33 cellular contexts compared by ENCODE assay signal in genomic region chr2:133878326-133878725, GRCh38.
A peak's percentile ranks its signal among the peaks of the same experiment; 100 is the strongest.
DNase-seq lines count a peak whose midpoint lies in the region; ATAC-seq and TF ChIP-seq lines count a peak whose summit lies in the region.
"Had no signal": no experiment of that assay in that cellular context is flagged by ENCODE, and none has a peak within 500 bp of the region (broad histone marks: within the 10 kb centered on the region; RNA-seq: fewer than 3 reads in every experiment).

No MANE protein-coding gene starts in this region.

- no peak overlapping the region for H3K4me3 Mint-ChIP-seq in osteocyte (ENCODE audit: unreplicated experiment)
- H3K4me3 Mint-ChIP-seq in activated CD8-positive, alpha-beta T cell treated with anti-CD3 and anti-CD28 coated beads, Interleukin-2, amount 10 ng/mL, durations not matched to agents 7 days and 5 days = no peak overlapping the region
- H3K4me3 Mint-ChIP-seq: B cell; CD14-positive monocyte; CD4-positive, alpha-beta memory T cell; CD4-positive, alpha-beta T cell; CD4-positive, CD25-positive, alpha-beta regulatory T cell; CD8-positive, alpha-beta memory T cell; CD8-positive, alpha-beta T cell had no signal

- H3K27ac Mint-ChIP-seq in osteocyte (ENCODE audit: unreplicated experiment) = no peak overlapping the region
- no peak overlapping the region for H3K27ac Mint-ChIP-seq in activated CD8-positive, alpha-beta T cell treated with anti-CD3 and anti-CD28 coated beads, Interleukin-2, amount 10 ng/mL, durations not matched to agents 7 days and 5 days
- H3K27ac Mint-ChIP-seq: B cell; CD14-positive monocyte; CD4-positive, alpha-beta memory T cell; CD4-positive, alpha-beta T cell; CD8-positive, alpha-beta memory T cell; CD8-positive, alpha-beta T cell had no signal

- H3K36me3 ChIP-seq in esophagus muscularis mucosa (no peaks in the 10 kb centered on the region), psoas muscle (ENCODE audit: insufficient read depth in 1 of 2, low read depth in 1 of 2) (no peaks in the 10 kb centered on the region)
- H3K36me3 ChIP-seq: BE2C; BLaER1; BLaER1 treated with 17β-estradiol and CSF1 and Interleukin-3, amounts not matched to agents 10 nM and 100 nM had no signal

- H3K9me3 Mint-ChIP-seq in osteocyte (ENCODE audit: unreplicated experiment) = no peaks in the 10 kb centered on the region
- H3K9me3 Mint-ChIP-seq in activated CD8-positive, alpha-beta T cell treated with anti-CD3 and anti-CD28 coated beads, Interleukin-2, amount 10 ng/mL, durations not matched to agents 7 days and 5 days (ENCODE audit: insufficient read depth) = no peaks in the 10 kb centered on the region
- H3K9me3 Mint-ChIP-seq: CD4-positive, alpha-beta T cell; CD8-positive, alpha-beta T cell had no signal

- H3K27me3 ChIP-seq in esophagus muscularis mucosa (no peaks in the 10 kb centered on the region), psoas muscle (ENCODE audit: insufficient read depth in 3 of 3, low read length in 2 of 3) (peaks cover 0 to 9% (median 2%) of the 10 kb centered on the region in 3 donors)
- H3K27me3 ChIP-seq: BE2C; BLaER1; BLaER1 treated with 17β-estradiol and CSF1 and Interleukin-3, amounts not matched to agents 10 nM and 100 nM had no signal

- H3K27me3 Mint-ChIP-seq in osteocyte (ENCODE audit: unreplicated experiment) = peaks cover 44% of the 10 kb centered on the region
- H3K27me3 Mint-ChIP-seq in activated CD8-positive, alpha-beta T cell treated with anti-CD3 and anti-CD28 coated beads, Interleukin-2, amount 10 ng/mL, durations not matched to agents 7 days and 5 days (ENCODE audit: low read depth) = peaks cover 29% of the 10 kb centered on the region

- POLR2A ChIA-PET in activated CD8-positive, alpha-beta T cell treated with anti-CD3 and anti-CD28 coated beads, Interleukin-2, amount 10 ng/mL, durations not matched to agents 7 days and 5 days (lab: Charles Lee) = no interaction called here

- TF ChIP-seq CTCF in esophagus muscularis mucosa (IDR thresholded peaks at IDR 0.05) = no peak
- no peak for TF ChIP-seq CTCF in osteocyte (IDR thresholded peaks at IDR 0.05)
- no peak for TF ChIP-seq CTCF in psoas muscle (IDR thresholded peaks at IDR 0.05)

- CTCF ChIA-PET in activated CD8-positive, alpha-beta T cell treated with anti-CD3 and anti-CD28 coated beads, Interleukin-2, amount 10 ng/mL, durations not matched to agents 7 days and 5 days (lab: Charles Lee) = no interaction called here

- intact Hi-C loops in esophagus muscularis mucosa (cut with DNase I) = no loop called here
- intact Hi-C loops in psoas muscle (cut with DNase I) = no loop called here

- WGBS in esophagus muscularis mucosa = 88% methylated on average over 4 of the region's 5 CpGs
- 87 to 97% (median 93%) methylated on average over 5 of the region's 5 CpGs for WGBS in psoas muscle, 3 donors

- H3K9me3 ChIP-seq in esophagus muscularis mucosa (no peaks in the 10 kb centered on the region), psoas muscle (no peaks in the 10 kb centered on the region)
- H3K9me3 ChIP-seq: A549, BE2C, Caco-2 had no signal

- no peak for TF ChIP-seq EP300 in esophagus muscularis mucosa (IDR thresholded peaks at IDR 0.05)

- no peak for ATAC-seq in activated CD8-positive, alpha-beta T cell treated with anti-CD3 and anti-CD28 coated beads, Interleukin-2, amount 10 ng/mL, durations not matched to agents 7 days and 5 days
- no peak for ATAC-seq in psoas muscle
- ATAC-seq: A549; CD8-positive, alpha-beta T cell had no signal

- H3K4me1 Mint-ChIP-seq in osteocyte (ENCODE audit: unreplicated experiment) = no peaks in the 10 kb centered on the region
- H3K4me1 Mint-ChIP-seq in activated CD8-positive, alpha-beta T cell treated with anti-CD3 and anti-CD28 coated beads, Interleukin-2, amount 10 ng/mL, durations not matched to agents 7 days and 5 days (ENCODE audit: low read depth) = no peaks in the 10 kb centered on the region
- H3K4me1 Mint-ChIP-seq: B cell; CD14-positive monocyte; CD4-positive, alpha-beta memory T cell; CD4-positive, CD25-positive, alpha-beta regulatory T cell; CD8-positive, alpha-beta memory T cell had no signal

- H3K4me3 ChIP-seq in esophagus muscularis mucosa (no peak overlapping the region), psoas muscle (no peak overlapping the region)
- H3K4me3 ChIP-seq: A549; BLaER1; BLaER1 treated with 17β-estradiol and CSF1 and Interleukin-3, amounts not matched to agents 10 nM and 100 nM had no signal

- H3K36me3 Mint-ChIP-seq in osteocyte (ENCODE audit: unreplicated experiment) = no peaks in the 10 kb centered on the region
- H3K36me3 Mint-ChIP-seq in activated CD8-positive, alpha-beta T cell treated with anti-CD3 and anti-CD28 coated beads, Interleukin-2, amount 10 ng/mL, durations not matched to agents 7 days and 5 days (ENCODE audit: low read depth) = no peaks in the 10 kb centered on the region
- H3K36me3 Mint-ChIP-seq: CD14-positive monocyte; CD4-positive, alpha-beta memory T cell; CD4-positive, CD25-positive, alpha-beta regulatory T cell; CD8-positive, alpha-beta memory T cell; CD8-positive, alpha-beta T cell had no signal

- DNase-seq in esophagus muscularis mucosa (ENCODE audit: extremely low spot score) (peak; percentile 90), islet precursor cell (peak; percentile 16), osteocyte (ENCODE audit: extremely low spot score, unreplicated experiment) (peak; percentile 57), psoas muscle (no peak), middle frontal gyrus (ENCODE audit: extremely low spot score, low spot score) (no peak)
- no peak for DNase-seq in activated CD8-positive, alpha-beta T cell treated with anti-CD3 and anti-CD28 coated beads, Interleukin-2, amount 10 ng/mL, durations not matched to agents 7 days and 5 days
- DNase-seq: 8988T; ACHN; AML-193; BE2C; C1 segment of cervical spinal cord; Caco-2; Calu3; CD4-positive, alpha-beta memory T cell; CD4-positive, alpha-beta T cell; CD4-positive, CD25-positive, alpha-beta regulatory T cell; CD8-positive, alpha-beta memory T cell; CD8-positive, alpha-beta T cell; COR-L47; DMS 273 treated with DMSO at 0.1 percent for 48 hours; DMS153; DMS53; DMS79; DMS79 treated with DMSO at 0.1 percent for 48 hours; DND-41; EL had no signal

- H3K27ac ChIP-seq in esophagus muscularis mucosa (replicated peaks in 1 of 4) (no peak overlapping the region), psoas muscle (no peak overlapping the region)
- H3K27ac ChIP-seq: 22Rv1; A549; BLaER1; BLaER1 treated with 17β-estradiol and CSF1 and Interleukin-3, amounts not matched to agents 10 nM and 100 nM; C4-2B had no signal

- no peaks in the 10 kb centered on the region for H3K4me1 ChIP-seq in esophagus muscularis mucosa
- H3K4me1 ChIP-seq in psoas muscle = no peaks in the 10 kb centered on the region
- H3K4me1 ChIP-seq: A549; BE2C; BLaER1; BLaER1 treated with 17β-estradiol and CSF1 and Interleukin-3, amounts not matched to agents 10 nM and 100 nM; Caco-2 had no signal

- no peak for TF ChIP-seq POLR2A in esophagus muscularis mucosa (IDR thresholded peaks at IDR 0.05; ENCODE audit: low read depth)

Comparison
In these comparisons a context has a peak if more than half of its experiments do, and no peak if none do; other contexts are left out.
1. DNase-seq: peak in esophagus muscularis mucosa (single experiment), islet precursor cell (single experiment) and osteocyte (single experiment); none in activated CD8-positive, alpha-beta T cell treated with anti-CD3 and anti-CD28 coated beads, Interleukin-2, amount 10 ng/mL, durations not matched to agents 7 days and 5 days (single experiment), psoas muscle (0 of 2) and middle frontal gyrus (single experiment).